Comparison of ENCODE assay signal across 8 cellular contexts in the genomic region with DNA sequence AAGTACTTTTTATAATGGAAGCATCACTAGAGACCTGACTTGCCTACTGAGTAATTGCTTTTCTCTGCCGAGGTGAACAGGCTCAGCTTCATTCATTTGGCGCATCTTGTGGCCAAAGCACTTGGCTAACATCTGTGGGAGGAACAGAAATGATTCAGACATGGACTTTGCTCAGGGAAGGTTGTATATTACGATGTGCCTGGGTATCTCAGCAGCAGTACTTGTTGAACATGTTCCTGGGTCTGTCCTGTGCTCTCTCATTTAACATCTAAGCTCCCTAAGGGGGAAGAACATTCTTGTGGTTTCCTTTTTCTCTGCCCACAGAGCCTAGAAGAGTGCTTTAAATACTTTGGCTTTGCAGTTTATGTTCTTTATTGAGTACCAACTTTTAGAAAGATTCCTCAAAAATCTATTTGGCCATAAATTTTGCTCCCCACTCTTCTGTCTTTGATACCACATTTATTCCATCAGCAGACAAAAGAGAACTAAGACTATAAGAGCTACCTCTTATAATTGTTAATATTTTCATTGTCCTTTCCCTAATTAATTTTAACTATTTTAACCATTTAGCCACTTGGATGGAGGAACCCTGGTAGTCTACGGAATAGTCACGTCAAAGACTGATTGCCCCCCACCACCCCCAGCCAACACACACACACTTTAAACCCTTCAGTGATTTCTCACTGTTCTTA.
A peak's percentile ranks its signal among the peaks of the same experiment; 100 is the strongest.
DNase-seq lines count a peak whose midpoint lies in the region; ATAC-seq and TF ChIP-seq lines count a peak whose summit lies in the region.

No MANE protein-coding gene starts in this region.

- no peaks in the 10 kb centered on the region for H3K4me1 ChIP-seq in smooth muscle cell (ENCODE audit: low read depth)

- intact Hi-C loops in activated CD4-positive, alpha-beta T cell treated with anti-CD3 and anti-CD28 coated beads, Interleukin-2, amount 10 ng/mL, durations not matched to agents 24 days and 14 days (cut with micrococcal nuclease), result loop anchor here (1.0 kb wide), 1 partner anchor 8 kb away; no protein-coding TSS in a partner anchor

- no peaks in the 10 kb centered on the region for H4K20me1 ChIP-seq in smooth muscle cell (ENCODE audit: low read depth)

- H3K4me3 Mint-ChIP-seq in activated CD4-positive, alpha-beta T cell treated with anti-CD3 and anti-CD28 coated beads, Interleukin-2, amount 10 ng/mL, durations not matched to agents 24 days and 14 days, result peak overlapping the region; percentile 44

- peak overlapping the region; percentile 80 for H3K27ac ChIP-seq in smooth muscle cell (ENCODE audit: low read depth)

- no peak overlapping the region for H3K9ac ChIP-seq in smooth muscle cell (ENCODE audit: low read depth)

- no peaks in the 10 kb centered on the region for H3K79me2 ChIP-seq in smooth muscle cell (ENCODE audit: low read depth)

- no peaks in the 10 kb centered on the region for H3K27me3 ChIP-seq in smooth muscle cell (ENCODE audit: low read depth)

- peak; percentile 68 for DNase-seq in activated CD4-positive, alpha-beta T cell treated with anti-CD3 and anti-CD28 coated beads, Interleukin-2, amount 10 ng/mL, durations not matched to agents 24 days and 14 days
- DNase-seq in activated CD4-positive, alpha-beta T cell treated with anti-CD3 and anti-CD28 coated beads for 4 hours, result no peak
- DNase-seq in amniotic epithelial cell (ENCODE audit: low read depth) (peak; percentile 97), smooth muscle cell (lab: John Stamatoyannopoulos, UW; ENCODE audit: unreplicated experiment) (no peak), anterior cingulate cortex (lab: John Stamatoyannopoulos, UW) (no peak), Kasumi-1 (lab: John Stamatoyannopoulos, UW) (no peak), NCI-H1436 (lab: John Stamatoyannopoulos, UW) (no peak)

- H3K9me3 ChIP-seq in smooth muscle cell (replicated peaks; ENCODE audit: low read depth), result no peaks in the 10 kb centered on the region

- H3K27me3 Mint-ChIP-seq in activated CD4-positive, alpha-beta T cell treated with anti-CD3 and anti-CD28 coated beads, Interleukin-2, amount 10 ng/mL, durations not matched to agents 24 days and 14 days, result peaks cover under 1% of the 10 kb centered on the region

- H3K4me3 ChIP-seq in smooth muscle cell, result no peak overlapping the region

- H3K36me3 ChIP-seq in smooth muscle cell (ENCODE audit: low read depth), result no peaks in the 10 kb centered on the region

- peaks cover 8% of the 10 kb centered on the region for H3K9me3 Mint-ChIP-seq in activated CD4-positive, alpha-beta T cell treated with anti-CD3 and anti-CD28 coated beads, Interleukin-2, amount 10 ng/mL, durations not matched to agents 24 days and 14 days

- H3F3A ChIP-seq in smooth muscle cell (ENCODE audit: low read depth), result peaks cover 9% of the 10 kb centered on the region

- 18% methylated on average over 5 of the region's 5 CpGs for WGBS in smooth muscle cell (ENCODE audit: low lambda C conversion rate)

- peak overlapping the region; percentile 17 for H3K27ac Mint-ChIP-seq in activated CD4-positive, alpha-beta T cell treated with anti-CD3 and anti-CD28 coated beads, Interleukin-2, amount 10 ng/mL, durations not matched to agents 24 days and 14 days

- no peak for TF ChIP-seq CTCF in smooth muscle cell (IDR thresholded peaks at IDR 0.05; ENCODE audit: borderline replicate concordance, insufficient read depth, poor library complexity, severe bottlenecking)

- peaks cover 16% of the 10 kb centered on the region for H3K36me3 Mint-ChIP-seq in activated CD4-positive, alpha-beta T cell treated with anti-CD3 and anti-CD28 coated beads, Interleukin-2, amount 10 ng/mL, durations not matched to agents 24 days and 14 days (ENCODE audit: low read depth)

- peaks cover 66% of the 10 kb centered on the region for H3K4me1 Mint-ChIP-seq in activated CD4-positive, alpha-beta T cell treated with anti-CD3 and anti-CD28 coated beads, Interleukin-2, amount 10 ng/mL, durations not matched to agents 24 days and 14 days

- no peak overlapping the region for H2AFZ ChIP-seq in smooth muscle cell (ENCODE audit: low read depth)

- ATAC-seq in HG03439 (IDR thresholded peaks at IDR 0.05; ENCODE audit: unreplicated experiment), result peak; percentile 57

- H3K4me2 ChIP-seq in smooth muscle cell, result peak overlapping the region; percentile 13

Comparison
In these comparisons a context has a peak if more than half of its experiments do, and no peak if none do; other contexts are left out.
1. DNase-seq: peak in activated CD4-positive, alpha-beta T cell treated with anti-CD3 and anti-CD28 coated beads, Interleukin-2, amount 10 ng/mL, durations not matched to agents 24 days and 14 days (single experiment) and amniotic epithelial cell (single experiment); none in activated CD4-positive, alpha-beta T cell treated with anti-CD3 and anti-CD28 coated beads for 4 hours (0 of 2), smooth muscle cell (single experiment), anterior cingulate cortex (0 of 58), Kasumi-1 (0 of 2) and NCI-H1436 (single experiment).